ENCODE assay signal across 13 cellular contexts in the genomic region with DNA sequence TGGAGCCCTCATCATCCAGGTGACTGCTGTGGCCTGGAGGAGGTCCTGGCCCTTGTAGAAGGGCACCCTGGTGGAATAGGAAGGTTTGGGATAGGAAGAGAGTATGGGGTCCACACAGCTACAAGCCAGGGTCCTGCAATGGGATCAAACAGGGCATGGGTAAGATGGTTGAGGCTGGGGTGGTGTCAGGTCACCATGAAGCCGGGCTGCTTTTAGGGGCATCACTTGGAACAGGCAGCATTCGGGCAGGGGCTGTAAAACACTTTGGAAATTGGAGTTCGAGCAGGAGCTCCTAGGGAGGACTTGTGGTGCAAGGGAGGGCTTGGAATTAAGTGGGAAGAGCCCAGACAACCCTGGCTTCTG. TPM values are rescaled to one million over a fixed set of nuclear protein-coding genes. Genes with fewer than 3 reads are reported as not detected.
DNase-seq lines count a peak whose midpoint lies in the region; ATAC-seq and TF ChIP-seq lines count a peak whose summit lies in the region.
"Had no signal": no experiment of that assay in that cellular context is flagged by ENCODE, and none has a peak within 500 bp of the region (broad histone marks: within the 10 kb centered on the region; RNA-seq: fewer than 3 reads in every experiment).

No MANE protein-coding gene starts in this region.

- 0 out of 2 replicates have a peak overlapping the region, but pooled peaks have one; percentile 8 for H2AFZ ChIP-seq in PC-3 (ENCODE audit: low read length)

- peak overlapping the region; percentile 21 for H3K4me3 Mint-ChIP-seq in activated CD4-positive, alpha-beta T cell treated with anti-CD3 and anti-CD28 coated beads for 36 hours
- H3K4me3 Mint-ChIP-seq in chondrocyte (ENCODE audit: unreplicated experiment): no peak overlapping the region
- H3K4me3 Mint-ChIP-seq: CD8-positive, alpha-beta T cell; mesothelial cell of epicardium; WTC11 had no signal

- H3K27ac ChIP-seq in PC-3 (ENCODE audit: low read length): peak overlapping the region; percentile 81

- H3K4me3 ChIP-seq in PC-3 (ENCODE audit: low read length): no peak overlapping the region
- H3K4me3 ChIP-seq in skeletal muscle satellite cell (ENCODE audit: low read length): peak overlapping the region; percentile 5

- H3K4me2 ChIP-seq in PC-3 (ENCODE audit: low read length): peak overlapping the region; percentile 34
- peak overlapping the region; percentile 21 for H3K4me2 ChIP-seq in skeletal muscle satellite cell (ENCODE audit: low read length)

- H3K36me3 ChIP-seq in PC-3 (ENCODE audit: low read depth, low read length): no peaks in the 10 kb centered on the region
- no peaks in the 10 kb centered on the region for H3K36me3 ChIP-seq in skeletal muscle satellite cell (ENCODE audit: insufficient read depth, low read length)

- H3K27me3 ChIP-seq in PC-3 (ENCODE audit: low read length): no peaks in the 10 kb centered on the region
- no peaks in the 10 kb centered on the region for H3K27me3 ChIP-seq in skeletal muscle satellite cell (ENCODE audit: control insufficient read depth, insufficient read depth, low read length)

- no peaks in the 10 kb centered on the region for H3K9me3 Mint-ChIP-seq in activated CD4-positive, alpha-beta T cell treated with anti-CD3 and anti-CD28 coated beads for 36 hours (ENCODE audit: low read depth)
- no peaks in the 10 kb centered on the region for H3K9me3 Mint-ChIP-seq in chondrocyte (ENCODE audit: low read depth)
- H3K9me3 Mint-ChIP-seq: CD8-positive, alpha-beta T cell; mesothelial cell of epicardium; WTC11 had no signal

- H3K4me1 ChIP-seq in PC-3 (ENCODE audit: insufficient read depth, low read length): peaks cover 59% of the 10 kb centered on the region
- H3K4me1 ChIP-seq in skeletal muscle satellite cell (ENCODE audit: control insufficient read depth, insufficient read depth, low read length): peaks cover 55% of the 10 kb centered on the region

- POLR2A ChIA-PET in activated CD4-positive, alpha-beta T cell treated with anti-CD3 and anti-CD28 coated beads for 36 hours (lab: Charles Lee): interaction anchor here (1.1 to 1.5 kb wide), 2 partner anchors 56 to 767 kb away, joined by 3 to 4 read pairs; a partner anchor contains a TSS
- POLR2A ChIA-PET in PC-3 (lab: Charles Lee; ENCODE audit: unreplicated experiment): no interaction called here

- peak overlapping the region; percentile 97 for H3K27ac Mint-ChIP-seq in activated CD4-positive, alpha-beta T cell treated with anti-CD3 and anti-CD28 coated beads for 36 hours
- H3K27ac Mint-ChIP-seq in chondrocyte (ENCODE audit: unreplicated experiment): peak overlapping the region; percentile 76
- H3K27ac Mint-ChIP-seq: CD8-positive, alpha-beta T cell; WTC11 had no signal

- ATAC-seq in activated CD4-positive, alpha-beta T cell treated with anti-CD3 and anti-CD28 coated beads for 36 hours: no peak
- ATAC-seq in PC-3: no peak
- ATAC-seq: CD8-positive, alpha-beta T cell; WTC11 had no signal

- no TSS peak for BruUV-seq in PC-3 (replicated peaks; lab: Mats Ljungman, UMichigan)

- CTCF ChIA-PET in activated CD4-positive, alpha-beta T cell treated with anti-CD3 and anti-CD28 coated beads for 36 hours (lab: Charles Lee): interaction anchor here (0.9 to 1.5 kb wide), 5 partner anchors 14 to 765 kb away, joined by 3 to 5 read pairs (median 3); no protein-coding TSS in a partner anchor
- CTCF ChIA-PET in PC-3 (lab: Charles Lee): no interaction called here

- H3K9me3 ChIP-seq in PC-3 (ENCODE audit: low read length) (no peaks in the 10 kb centered on the region), skeletal muscle satellite cell (replicated peaks; ENCODE audit: low read length) (no peaks in the 10 kb centered on the region)

- H4K20me1 ChIP-seq in PC-3 (ENCODE audit: low read length): no peaks in the 10 kb centered on the region

- TF ChIP-seq CTCF in PC-3 (conservative IDR thresholded peaks at IDR 0.05; ENCODE audit: low read depth, low read length) (no peak), chondrocyte (IDR thresholded peaks at IDR 0.05) (no peak)

- peaks cover 76% of the 10 kb centered on the region for H3K4me1 Mint-ChIP-seq in activated CD4-positive, alpha-beta T cell treated with anti-CD3 and anti-CD28 coated beads for 36 hours
- H3K4me1 Mint-ChIP-seq in chondrocyte (ENCODE audit: low read depth): peaks cover 39% of the 10 kb centered on the region

- intact Hi-C loops in activated CD4-positive, alpha-beta T cell treated with anti-CD3 and anti-CD28 coated beads for 36 hours (cut with DNase I, micrococcal nuclease): loop anchor here (1.0 to 10.0 kb wide), 11 partner anchors 24 to 1816 kb away; a partner anchor contains a TSS
- intact Hi-C loops in PC-3 (cut with micrococcal nuclease): loop anchor here (5.0 kb wide), 1 partner anchor 741 kb away; no protein-coding TSS in a partner anchor

- no peaks in the 10 kb centered on the region for H3K79me2 ChIP-seq in PC-3 (ENCODE audit: low read length)

- no peak for DNase-seq in activated CD4-positive, alpha-beta T cell treated with anti-CD3 and anti-CD28 coated beads for 36 hours
- no peak for DNase-seq in activated CD4-positive, alpha-beta T cell treated with anti-CD3 and anti-CD28 coated beads, Interleukin-2, amount 50 U/mL, for 4 hours
- DNase-seq in PC-3 (no peak), chondrocyte (ENCODE audit: low spot score) (no peak), activated gamma-delta T cell treated with Interleukin-2 at 50 U/mL for 16 hours (no peak), SHP77 (lab: John Stamatoyannopoulos, UW) (no peak), GM19238 (ENCODE audit: insufficient read length, low spot score) (no peak)
- DNase-seq: CD8-positive, alpha-beta T cell; effector CD8-positive, alpha-beta T cell; NCI-H446 treated with DMSO at 0.1 percent for 48 hours had no signal

- no peaks in the 10 kb centered on the region for H3F3A ChIP-seq in PC-3 (ENCODE audit: low read length, unreplicated experiment)

- H3K9ac ChIP-seq in PC-3 (ENCODE audit: low read length): peak overlapping the region; percentile 13; the same call in 1 of the 2 replicates
- peak overlapping the region; percentile 29 for H3K9ac ChIP-seq in skeletal muscle satellite cell (ENCODE audit: low read depth, low read length)

- H3K36me3 Mint-ChIP-seq in activated CD4-positive, alpha-beta T cell treated with anti-CD3 and anti-CD28 coated beads for 36 hours (ENCODE audit: low read depth): no peaks in the 10 kb centered on the region
- no peaks in the 10 kb centered on the region for H3K36me3 Mint-ChIP-seq in chondrocyte (ENCODE audit: low read depth)
- H3K36me3 Mint-ChIP-seq: CD8-positive, alpha-beta T cell; mesothelial cell of epicardium; WTC11 had no signal

- H3K9me2 ChIP-seq in PC-3 (replicated peaks; ENCODE audit: low read length): no peaks in the 10 kb centered on the region

- no peaks in the 10 kb centered on the region for H3K27me3 Mint-ChIP-seq in activated CD4-positive, alpha-beta T cell treated with anti-CD3 and anti-CD28 coated beads for 36 hours
- H3K27me3 Mint-ChIP-seq in chondrocyte (ENCODE audit: low read depth): no peaks in the 10 kb centered on the region

RNA-seq across cellular contexts. Expression of a gene that starts 47.1 kb away (rescaled TPM):
- 1 to 10 TPM in 1 of 2 experiments, under 1 TPM in 1; 0.87 to 1.1 TPM for total RNA-seq in activated CD4-positive, alpha-beta T cell treated with anti-CD3 and anti-CD28 coated beads for 36 hours
- total RNA-seq in PC-3 (2014; rRNA removed): 0.40 and 1.3 TPM in 2 replicates
- total RNA-seq in chondrocyte: 4.4 to 8.2 TPM (median 5.8 TPM) in 3 replicates
- under 0.01 and 0.87 TPM in 2 replicates for total RNA-seq in skeletal muscle satellite cell (2012; rRNA removed)

RNA-seq across cellular contexts. Expression of a gene that starts 56.1 kb away (rescaled TPM):
- 100 to 1,000 TPM; 135 to 225 TPM for total RNA-seq in activated CD4-positive, alpha-beta T cell treated with anti-CD3 and anti-CD28 coated beads for 36 hours
- 34.2 and 46.8 TPM in 2 replicates for total RNA-seq in PC-3 (2014; rRNA removed)
- total RNA-seq in chondrocyte: 93.0 to 163 TPM (median 156 TPM) in 3 replicates
- 31.2 and 44.6 TPM in 2 replicates for total RNA-seq in skeletal muscle satellite cell (2012; rRNA removed)
